ENCODE assay signal across 1 cellular context in the genomic region with DNA sequence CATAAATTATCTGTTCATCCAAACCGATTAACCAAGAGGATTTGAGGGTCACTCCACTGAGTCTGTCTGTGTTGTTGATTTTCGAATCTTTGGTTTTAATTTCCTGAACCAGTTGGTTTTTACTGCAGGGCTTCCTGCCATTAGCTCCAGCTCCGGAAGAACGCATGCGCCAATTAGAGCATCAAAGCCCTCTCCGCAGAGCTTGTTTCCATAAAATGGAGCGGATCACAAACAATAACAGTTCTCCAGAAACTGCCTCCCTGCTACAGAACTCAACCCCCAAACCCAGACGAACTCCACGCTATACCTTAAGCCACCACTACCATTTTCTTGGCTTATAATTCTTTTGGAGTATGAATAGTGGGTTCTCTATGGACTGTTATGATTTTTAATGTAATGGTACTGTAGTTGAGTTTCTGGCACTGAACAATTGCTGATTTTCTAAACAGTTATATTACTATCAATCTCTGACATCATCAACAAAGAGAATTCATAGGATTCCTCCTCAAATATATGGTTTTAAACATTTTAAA.
TF ChIP-seq lines count a peak whose summit lies in the region.

No MANE protein-coding gene starts in this region.

TF ChIP-seq in endothelial cell of umbilical vein, 7 proteins besides CTCF, POLR2A, EP300 and RAD21:
- no peak for TF ChIP-seq GATA2 (IDR thresholded peaks at IDR 0.05; ENCODE audit: insufficient read depth, insufficient read length, low read depth, low read length)
- peak; percentile 50 for TF ChIP-seq EZH2 (IDR thresholded peaks at IDR 0.05; ENCODE audit: borderline replicate concordance, low read depth, low read length, severe bottlenecking)
